13 cellular contexts compared by ENCODE assay signal in the genomic region with DNA sequence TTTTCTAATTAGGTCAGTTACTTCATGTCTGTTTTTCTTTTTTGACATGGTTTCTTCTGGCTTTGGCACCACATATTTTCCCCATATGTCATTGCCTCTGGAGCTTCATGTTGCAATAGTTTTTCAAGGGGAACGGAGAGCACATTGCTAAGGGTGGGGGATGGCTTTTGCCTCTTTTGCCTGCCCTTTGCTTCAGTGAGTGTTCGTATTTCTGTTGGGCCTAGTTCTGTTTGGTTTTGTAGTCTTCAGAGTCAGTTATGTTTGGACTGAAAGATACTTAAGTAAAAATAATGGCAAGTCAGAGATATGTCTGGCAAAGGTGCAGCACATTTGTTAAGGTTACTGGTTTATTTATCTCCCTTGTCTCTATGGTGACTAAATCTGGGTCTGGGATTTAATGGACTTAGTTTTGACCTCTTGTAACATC. TPM values are rescaled to one million over a fixed set of nuclear protein-coding genes. Genes with fewer than 3 reads are reported as not detected.
DNase-seq lines count a peak whose midpoint lies in the region; ATAC-seq, FAIRE-seq and TF ChIP-seq lines count a peak whose summit lies in the region.
"Had no signal": no experiment of that assay in that cellular context is flagged by ENCODE, and none has a peak within 500 bp of the region (broad histone marks: within the 10 kb centered on the region; RNA-seq: fewer than 3 reads in every experiment).

No MANE protein-coding gene starts in this region.

- H3K9me3 ChIP-seq in thyroid gland (no peaks in the 10 kb centered on the region), small intestine (ENCODE audit: control insufficient read depth, low read depth) (no peaks in the 10 kb centered on the region)
- no peaks in the 10 kb centered on the region for H3K9me3 ChIP-seq in CD8-positive, alpha-beta memory T cell (ENCODE audit: low read length)

- DNase-seq in bronchial epithelial cell (ENCODE audit: low read depth) (peak; percentile 64), kidney tubule cell (ENCODE audit: low spot score) (peak; percentile 77), thyroid gland (peak; percentile 58 to 68), small intestine (no peak)
- DNase-seq in CD8-positive, alpha-beta memory T cell: no peak
- DNase-seq: activated CD4-positive, alpha-beta memory T cell treated with anti-CD3 and anti-CD28 coated beads for 36 hours; caudate nucleus; islet precursor cell; NCI-H1048; stimulated activated CD4-positive, alpha-beta T cell treated with anti-CD3 and anti-CD28 coated beads, Interleukin-2, amount 100 ng/mL, for 24 hours had no signal

- TF ChIP-seq CTCF in bronchial epithelial cell (IDR thresholded peaks at IDR 0.05; ENCODE audit: insufficient read depth, low read length, severe bottlenecking) (no peak), thyroid gland (IDR thresholded peaks at IDR 0.05) (no peak)

- 8 to 28% methylated on average over 2 of the region's 2 CpGs for WGBS in thyroid gland, 2 donors
- WGBS in small intestine, 3 donors: 54 to 80% (median 55%) methylated on average over 2 of the region's 2 CpGs

- no peak for FAIRE-seq in bronchial epithelial cell (lab: Jason Lieb, UNC)
- FAIRE-seq in small intestine (lab: Jason Lieb, UNC): no peak

- intact Hi-C loops in thyroid gland (cut with DNase I): no loop called here

- TF ChIP-seq RAD21 in Ishikawa (IDR thresholded peaks at IDR 0.05; ENCODE audit: low read depth): no peak

- H3K27me3 Mint-ChIP-seq in CD8-positive, alpha-beta memory T cell: no peaks in the 10 kb centered on the region
- H3K27me3 Mint-ChIP-seq: activated CD4-positive, alpha-beta memory T cell treated with anti-CD3 and anti-CD28 coated beads for 36 hours had no signal

- H3K4me1 ChIP-seq in thyroid gland (peaks cover 25 to 50% of the 10 kb centered on the region in 2 donors), small intestine (ENCODE audit: control insufficient read depth in 2 of 2, insufficient read depth in 1 of 2, low read depth in 1 of 2, low read length in 1 of 2) (no peaks in the 10 kb centered on the region)
- H3K4me1 ChIP-seq in CD8-positive, alpha-beta memory T cell (ENCODE audit: insufficient read depth, low read length): no peaks in the 10 kb centered on the region

- H3K36me3 ChIP-seq in bronchial epithelial cell (ENCODE audit: control insufficient read depth, insufficient read depth, low read length): no peaks in the 10 kb centered on the region
- no peaks in the 10 kb centered on the region for H3K36me3 ChIP-seq in thyroid gland
- H3K36me3 ChIP-seq in small intestine (ENCODE audit: control insufficient read depth in 2 of 2, insufficient read depth in 2 of 2, low read length in 2 of 2): no peaks in the 10 kb centered on the region
- H3K36me3 ChIP-seq in CD8-positive, alpha-beta memory T cell (ENCODE audit: insufficient read depth, low read length): no peaks in the 10 kb centered on the region

- POLR2A ChIA-PET in CD8-positive, alpha-beta memory T cell (lab: Charles Lee): no interaction called here

- no peak for TF ChIP-seq EP300 in Ishikawa (IDR thresholded peaks at IDR 0.05; ENCODE audit: borderline replicate concordance)

- no peaks in the 10 kb centered on the region for H3K4me1 Mint-ChIP-seq in CD8-positive, alpha-beta memory T cell

- no peak for ATAC-seq in HG03175 (IDR thresholded peaks at IDR 0.05; ENCODE audit: unreplicated experiment)
- ATAC-seq in GM21515 (IDR thresholded peaks at IDR 0.05; ENCODE audit: unreplicated experiment): no peak

- TF ChIP-seq POLR2A in thyroid gland (IDR thresholded peaks at IDR 0.05): peak in 1 of 2 donors; percentile 37

- H3K4me3 ChIP-seq in bronchial epithelial cell (ENCODE audit: low read depth, low read length) (no peak overlapping the region), thyroid gland (replicated peaks in 1 of 3) (no peak overlapping the region), small intestine (ENCODE audit: low read depth in 1 of 2, low read length in 2 of 2) (no peak overlapping the region)
- no peak overlapping the region for H3K4me3 ChIP-seq in CD8-positive, alpha-beta memory T cell (ENCODE audit: low read length)

- H3K27ac ChIP-seq in thyroid gland: peak overlapping the region; percentile 80 to 92 (median 89)
- H3K27ac ChIP-seq in small intestine (ENCODE audit: low read depth in 1 of 2, low read length in 1 of 2): peak overlapping the region in 1 of 2 donors; percentile 31
- H3K27ac ChIP-seq in CD8-positive, alpha-beta memory T cell (ENCODE audit: low read depth, low read length): no peak overlapping the region

- H3K27me3 ChIP-seq in bronchial epithelial cell (ENCODE audit: control insufficient read depth, insufficient read depth, low read length) (no peaks in the 10 kb centered on the region), thyroid gland (no peaks in the 10 kb centered on the region), small intestine (ENCODE audit: control insufficient read depth in 2 of 2, insufficient read depth in 2 of 2, low read length in 2 of 2) (no peaks in the 10 kb centered on the region)
- no peaks in the 10 kb centered on the region for H3K27me3 ChIP-seq in CD8-positive, alpha-beta memory T cell (ENCODE audit: insufficient read depth, low read length, poor library complexity, severe bottlenecking)

- H3K9me3 Mint-ChIP-seq in CD8-positive, alpha-beta memory T cell: no peaks in the 10 kb centered on the region
- H3K9me3 Mint-ChIP-seq: activated CD4-positive, alpha-beta memory T cell treated with anti-CD3 and anti-CD28 coated beads for 36 hours had no signal

- CTCF ChIA-PET in CD8-positive, alpha-beta memory T cell (lab: Charles Lee): no interaction called here

- H3K36me3 Mint-ChIP-seq in CD8-positive, alpha-beta memory T cell: peaks cover 0 to 1% (median 0%) of the 10 kb centered on the region in 3 donors

- no peak overlapping the region for H3K4me3 Mint-ChIP-seq in CD8-positive, alpha-beta memory T cell
- H3K4me3 Mint-ChIP-seq: activated CD4-positive, alpha-beta memory T cell treated with anti-CD3 and anti-CD28 coated beads for 36 hours had no signal

- H3K27ac Mint-ChIP-seq in CD8-positive, alpha-beta memory T cell: no peak overlapping the region
- H3K27ac Mint-ChIP-seq: activated CD4-positive, alpha-beta memory T cell treated with anti-CD3 and anti-CD28 coated beads for 36 hours had no signal

TF ChIP-seq in Ishikawa, 13 proteins besides CTCF, POLR2A, EP300 and RAD21:
- no peak for TF ChIP-seq TEAD4 (IDR thresholded peaks at IDR 0.05)
- TF ChIP-seq CEBPB (IDR thresholded peaks at IDR 0.05): 0 out of 2 replicates have a peak, but pooled peaks have one; percentile 19
TF ChIP-seq in Ishikawa: peak in this region for 1.

RNA-seq across cellular contexts. Expression of a gene that starts 29.1 kb away (rescaled TPM):
- total RNA-seq in bronchial epithelial cell (39.3 and 45.5 TPM in 2 replicates), thyroid gland (100 to 1,000 TPM; 223 to 313 (median 230) TPM)
- polyA plus RNA-seq in small intestine: 10 to 100 TPM in 2 of 3 donors, 1 to 10 TPM in 1; 8.7 to 97.5 (median 72.5) TPM
- total RNA-seq in CD8-positive, alpha-beta memory T cell: 1 to 10 TPM; 7.5 to 8.1 TPM
- polyA plus RNA-seq in CD8-positive, alpha-beta memory T cell: 18.5 TPM

Comparison
In these comparisons a context has a peak if more than half of its experiments do, and no peak if none do; other contexts are left out.
1. DNase-seq: peak in bronchial epithelial cell (single experiment), kidney tubule cell (single experiment) and thyroid gland (2 of 2); none in small intestine (single experiment) and CD8-positive, alpha-beta memory T cell (0 of 5).